Comparison of ENCODE assay signal across 22 cellular contexts in the genomic region with DNA sequence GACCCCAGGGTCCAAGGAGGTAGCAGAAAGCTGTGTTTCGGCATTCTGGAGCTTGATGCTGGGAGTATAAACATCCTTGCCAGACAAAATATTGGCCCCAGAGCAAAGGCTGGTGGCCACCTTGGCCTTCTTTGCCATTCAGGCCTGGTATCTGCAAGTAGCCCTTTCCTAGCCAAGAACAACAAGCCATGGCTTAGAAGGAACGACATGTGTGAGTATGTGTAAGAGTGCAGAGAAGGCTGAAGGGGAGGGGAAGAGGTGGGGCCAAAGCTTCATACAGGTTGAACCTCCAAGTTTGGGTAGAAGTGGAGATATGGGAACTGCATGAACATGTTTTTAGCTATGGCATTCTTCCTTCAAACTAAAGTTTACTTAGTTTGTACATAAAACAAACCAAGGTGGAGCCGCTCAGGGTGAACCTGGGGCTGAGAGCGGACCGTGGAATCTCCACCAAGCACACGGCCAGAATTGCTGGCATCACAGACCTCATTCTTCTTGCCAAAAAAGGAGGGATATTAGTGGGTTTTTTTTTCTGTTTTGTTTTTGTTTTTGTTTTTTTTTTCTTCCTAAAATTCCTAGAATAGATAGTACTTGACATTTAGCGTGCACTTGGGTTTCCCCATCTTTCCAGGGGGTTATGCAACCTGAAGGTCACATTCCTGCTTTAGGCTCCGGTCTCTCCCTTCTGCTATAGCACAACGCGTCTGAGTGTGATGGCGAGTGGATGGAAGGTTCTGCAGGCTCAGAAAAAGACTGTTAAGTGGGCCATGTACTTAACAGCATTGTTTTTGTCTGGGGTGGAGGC.
"Had no signal": no experiment of that assay in that cellular context is flagged by ENCODE, and none has a peak within 500 bp of the region (broad histone marks: within the 10 kb centered on the region; RNA-seq: fewer than 3 reads in every experiment).

No MANE protein-coding gene starts in this region.

- DNase-seq: activated CD4-positive, alpha-beta memory T cell treated with anti-CD3 and anti-CD28 coated beads, Interleukin-2, amount 10 ng/mL, durations not matched to agents 7 days and 5 days; activated CD4-positive, alpha-beta T cell treated with anti-CD3 and anti-CD28 coated beads for 48 hours; activated CD4-positive, CD25-positive, alpha-beta regulatory T cell; activated naive CD4-positive, alpha-beta T cell; activated naive CD8-positive, alpha-beta T cell treated with anti-CD3 and anti-CD28 coated beads for 36 hours; activated T-cell treated with anti-CD3 and anti-CD28 coated beads, Interleukin-2, amount 50 U/mL, for 1 hour; amygdala; cerebellar nuclear complex; effector CD4-positive, alpha-beta T cell; mesenchymal stem cell; naive thymus-derived CD8-positive, alpha-beta T cell; SK-N-SH; spleen; stimulated activated CD4-positive, alpha-beta T cell treated with anti-CD3 and anti-CD28 coated beads, Interleukin-4, amount 100 ng/mL, for 4 hours; substantia nigra; T1000 had no signal

- H3K4me1 ChIP-seq: spleen had no signal

- H3K4me1 Mint-ChIP-seq: activated CD4-positive, alpha-beta memory T cell treated with anti-CD3 and anti-CD28 coated beads, Interleukin-2, amount 10 ng/mL, durations not matched to agents 7 days and 5 days; activated naive CD8-positive, alpha-beta T cell treated with anti-CD3 and anti-CD28 coated beads for 36 hours; activated T-helper 17 cell treated with anti-CD3 and anti-CD28 coated beads, Interleukin-2, amount 50 U/mL, for 72 hours; stimulated activated memory B cell treated with anti-CD40 and anti-IgM and Interleukin-4, amounts not matched to agents 10 μg/mL and 1 μg/mL and 100 μg/mL, for 72 hours had no signal

- H3K27ac Mint-ChIP-seq: activated CD4-positive, alpha-beta memory T cell treated with anti-CD3 and anti-CD28 coated beads, Interleukin-2, amount 10 ng/mL, durations not matched to agents 7 days and 5 days; activated naive CD8-positive, alpha-beta T cell treated with anti-CD3 and anti-CD28 coated beads for 36 hours; activated T-helper 17 cell treated with anti-CD3 and anti-CD28 coated beads, Interleukin-2, amount 50 U/mL, for 72 hours; naive thymus-derived CD8-positive, alpha-beta T cell; stimulated activated memory B cell treated with anti-CD40 and anti-IgM and Interleukin-4, amounts not matched to agents 10 μg/mL and 1 μg/mL and 100 μg/mL, for 72 hours had no signal

- H3K4me3 Mint-ChIP-seq: activated CD4-positive, alpha-beta memory T cell treated with anti-CD3 and anti-CD28 coated beads, Interleukin-2, amount 10 ng/mL, durations not matched to agents 7 days and 5 days; activated naive CD8-positive, alpha-beta T cell treated with anti-CD3 and anti-CD28 coated beads for 36 hours; activated T-helper 17 cell treated with anti-CD3 and anti-CD28 coated beads, Interleukin-2, amount 50 U/mL, for 72 hours; brain; naive thymus-derived CD8-positive, alpha-beta T cell; stimulated activated memory B cell treated with anti-CD40 and anti-IgM and Interleukin-4, amounts not matched to agents 10 μg/mL and 1 μg/mL and 100 μg/mL, for 72 hours; type B pancreatic cell had no signal

- H3K9me3 ChIP-seq: gastroesophageal sphincter, ovary, SK-N-SH, spleen had no signal

- H3K27me3 Mint-ChIP-seq: activated CD4-positive, alpha-beta memory T cell treated with anti-CD3 and anti-CD28 coated beads, Interleukin-2, amount 10 ng/mL, durations not matched to agents 7 days and 5 days; activated naive CD8-positive, alpha-beta T cell treated with anti-CD3 and anti-CD28 coated beads for 36 hours had no signal

- H3K9me3 Mint-ChIP-seq: activated CD4-positive, alpha-beta memory T cell treated with anti-CD3 and anti-CD28 coated beads, Interleukin-2, amount 10 ng/mL, durations not matched to agents 7 days and 5 days; activated naive CD8-positive, alpha-beta T cell treated with anti-CD3 and anti-CD28 coated beads for 36 hours; brain; naive thymus-derived CD8-positive, alpha-beta T cell; type B pancreatic cell had no signal

- H3K36me3 Mint-ChIP-seq: activated naive CD8-positive, alpha-beta T cell treated with anti-CD3 and anti-CD28 coated beads for 36 hours; brain; naive thymus-derived CD8-positive, alpha-beta T cell; stimulated activated memory B cell treated with anti-CD40 and anti-IgM and Interleukin-4, amounts not matched to agents 10 μg/mL and 1 μg/mL and 100 μg/mL, for 72 hours; type B pancreatic cell had no signal

- ATAC-seq: activated T-helper 17 cell treated with anti-CD3 and anti-CD28 coated beads, Interleukin-2, amount 50 U/mL, for 72 hours; gastroesophageal sphincter; naive thymus-derived CD8-positive, alpha-beta T cell; stimulated activated memory B cell treated with anti-CD40 and anti-IgM and Interleukin-4, amounts not matched to agents 10 μg/mL and 1 μg/mL and 100 μg/mL, for 72 hours had no signal

- H3K4me3 ChIP-seq: gastroesophageal sphincter, ovary, spleen had no signal

- H3K36me3 ChIP-seq: gastroesophageal sphincter, ovary, spleen had no signal

- H3K27me3 ChIP-seq: gastroesophageal sphincter, ovary had no signal
